In the genomic region with DNA sequence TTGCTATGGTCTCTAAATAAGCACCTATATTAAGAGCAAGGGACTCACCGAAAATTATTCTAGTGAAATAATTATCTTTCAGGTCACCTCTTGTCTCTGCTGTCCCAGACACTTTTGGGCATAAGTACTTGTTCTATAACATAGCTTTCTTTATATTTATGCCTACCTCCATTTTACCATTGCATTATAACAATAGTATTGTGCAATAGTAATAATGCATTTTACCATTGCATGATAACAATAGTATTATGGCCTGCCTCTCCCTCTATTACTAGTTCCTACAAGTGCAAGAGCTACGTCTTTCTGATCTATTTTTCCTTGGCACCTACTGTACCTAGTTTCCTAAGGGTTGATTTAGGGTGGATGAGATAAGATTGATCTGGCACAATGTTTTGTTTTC, we compare ENCODE assay signal across 28 cellular contexts.
"Had no signal": no experiment of that assay in that cellular context is flagged by ENCODE, and none has a peak within 500 bp of the region (broad histone marks: within the 10 kb centered on the region; RNA-seq: fewer than 3 reads in every experiment).

No MANE protein-coding gene starts in this region.

- H3K36me3 ChIP-seq: colonic mucosa, esophagus muscularis mucosa, esophagus squamous epithelium, gastrocnemius medialis, gastroesophageal sphincter, heart left ventricle, heart right ventricle had no signal

- FAIRE-seq: colon, endometrium, endothelial cell of umbilical vein, frontal cortex had no signal

- H3K27me3 ChIP-seq: colonic mucosa, dorsolateral prefrontal cortex, esophagus muscularis mucosa, esophagus squamous epithelium, foreskin keratinocyte, gastrocnemius medialis, gastroesophageal sphincter, heart left ventricle, heart right ventricle had no signal

- DNase-seq: colonic mucosa; cortex of kidney; dermis blood vessel endothelial cell; dorsolateral prefrontal cortex; effector CD4-positive, alpha-beta T cell; effector CD8-positive, alpha-beta T cell; effector memory CD4-positive, alpha-beta T cell; effector memory CD8-positive, alpha-beta T cell; endodermal cell; erythroblast; esophagus squamous epithelium; foreskin fibroblast; foreskin keratinocyte; foreskin melanocyte; gastrocnemius medialis; glutamatergic neuron; head of caudate nucleus; heart left ventricle; heart right ventricle had no signal

- H3K4me1 ChIP-seq: colonic mucosa, esophagus muscularis mucosa, esophagus squamous epithelium, foreskin keratinocyte, gastrocnemius medialis, gastroesophageal sphincter had no signal

- H3K9me3 ChIP-seq: colonic mucosa, esophagus muscularis mucosa, esophagus squamous epithelium, gastrocnemius medialis, gastroesophageal sphincter, heart left ventricle, heart right ventricle had no signal

- H3K27ac ChIP-seq: colonic mucosa, coronary artery, dorsolateral prefrontal cortex, epithelial cell of prostate, esophagus muscularis mucosa, esophagus squamous epithelium, foreskin keratinocyte, gastrocnemius medialis, gastroesophageal sphincter, heart left ventricle, heart right ventricle had no signal

- H3K4me3 ChIP-seq: colonic mucosa, coronary artery, dorsolateral prefrontal cortex, esophagus muscularis mucosa, esophagus squamous epithelium, gastrocnemius medialis, gastroesophageal sphincter, heart left ventricle, heart right ventricle had no signal

- ATAC-seq: effector memory CD8-positive, alpha-beta T cell; esophagus mucosa; foreskin keratinocyte; gastrocnemius medialis; gastroesophageal sphincter; heart left ventricle; heart right ventricle had no signal
